18 cellular contexts compared by ENCODE assay signal in the genomic region with DNA sequence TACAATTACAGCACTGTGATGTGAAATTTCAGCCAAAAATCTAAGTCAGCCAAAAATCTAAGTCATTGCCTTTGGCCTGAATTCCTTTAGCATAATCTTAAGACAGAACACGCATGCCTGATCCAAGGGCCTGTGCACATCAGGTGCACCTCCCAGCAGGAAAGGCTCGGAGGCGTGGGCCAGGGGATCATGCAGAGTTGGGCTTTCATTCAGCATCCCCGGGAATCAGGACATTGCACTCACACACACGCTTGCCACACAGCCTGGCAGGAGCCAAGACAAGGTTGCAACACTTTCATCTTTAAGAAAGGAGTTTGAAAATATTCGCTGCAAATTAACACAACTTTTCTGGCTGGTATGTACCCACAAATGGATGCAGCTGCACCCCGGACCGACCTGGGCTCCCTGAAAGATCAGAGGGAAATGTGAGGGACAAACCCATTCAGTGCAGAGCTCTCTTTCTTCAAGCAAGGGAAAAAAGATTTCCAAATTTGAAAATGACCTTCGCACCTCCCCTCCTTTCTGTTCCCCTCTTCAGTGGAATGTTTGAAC. TPM values are rescaled to one million over a fixed set of nuclear protein-coding genes. Genes with fewer than 3 reads are reported as not detected.
DNase-seq lines count a peak whose midpoint lies in the region; ATAC-seq, FAIRE-seq and TF ChIP-seq lines count a peak whose summit lies in the region.
"Had no signal": no experiment of that assay in that cellular context is flagged by ENCODE, and none has a peak within 500 bp of the region (broad histone marks: within the 10 kb centered on the region; RNA-seq: fewer than 3 reads in every experiment).

No MANE protein-coding gene starts in this region.

- CTCF ChIA-PET in MCF 10A (lab: Yijun Ruan, JAX), result interaction anchor here (0.7 to 1.5 kb wide), 5 partner anchors 9 to 436 kb away, joined by 3 to 6 read pairs (median 4); no protein-coding TSS in a partner anchor
- CTCF ChIA-PET in mammary epithelial cell (lab: Charles Lee; ENCODE audit: low non-redundant PET), result no interaction called here
- CTCF ChIA-PET in HepG2 (lab: Yijun Ruan, JAX; ENCODE audit: low intra/inter-chr PET ratio, low total read pairs), result interaction anchor here (1.5 kb wide), 1 partner anchor 10 kb away, joined by 4 read pairs; no protein-coding TSS in a partner anchor
- CTCF ChIA-PET in GM10248 (lab: Yijun Ruan, JAX), result interaction anchor here (2.1 to 9.3 kb wide), 2 partner anchors 10 to 730 kb away, joined by 5 to 87 read pairs; no protein-coding TSS in a partner anchor

- no peak overlapping the region for H3K27ac Mint-ChIP-seq in MCF 10A (ENCODE audit: low read depth, unreplicated experiment)
- peak overlapping the region; percentile 55 for H3K27ac Mint-ChIP-seq in type B pancreatic cell
- H3K27ac Mint-ChIP-seq: dendritic cell treated with granulocyte-macrophage colony-stimulating factor and Interleukin-4, amounts not matched to agents 40 ng/mL and 50 ng/mL, for 4 days; memory B cell; T-cell had no signal

- intact Hi-C loops in MCF 10A (cut with micrococcal nuclease), result no loop called here
- intact Hi-C loops in breast epithelium (cut with DNase I; ENCODE audit: low total_unique reads), result no loop called here
- intact Hi-C loops in mammary epithelial cell (cut with micrococcal nuclease), result no loop called here
- intact Hi-C loops in HepG2 (cut with micrococcal nuclease; ENCODE audit: unreplicated experiment), result loop anchor here (2.0 to 5.0 kb wide), 2 partner anchors 507 to 752 kb away; partner anchors contain the start of genes PSMB1 and TBP

- peak overlapping the region; percentile 49 for H2AFZ ChIP-seq in mammary epithelial cell (ENCODE audit: low read depth, low read length)
- no peak overlapping the region for H2AFZ ChIP-seq in HepG2 (ENCODE audit: low read length)

- no peaks in the 10 kb centered on the region for H3K27me3 ChIP-seq in breast epithelium
- H3K27me3 ChIP-seq in mammary epithelial cell (ENCODE audit: insufficient read depth, low read length), result no peaks in the 10 kb centered on the region
- no peaks in the 10 kb centered on the region for H3K27me3 ChIP-seq in HepG2 (ENCODE audit: control insufficient read depth in 1 of 2, insufficient read depth in 2 of 2, low read length in 2 of 2)

- H3K4me1 Mint-ChIP-seq in MCF 10A (ENCODE audit: insufficient read depth, unreplicated experiment) (no peaks in the 10 kb centered on the region), type B pancreatic cell (ENCODE audit: unreplicated experiment) (peaks cover 19% of the 10 kb centered on the region)

- H3K36me3 Mint-ChIP-seq in MCF 10A (ENCODE audit: insufficient read depth, unreplicated experiment) (no peaks in the 10 kb centered on the region), type B pancreatic cell (no peaks in the 10 kb centered on the region)
- H3K36me3 Mint-ChIP-seq: memory B cell, T-cell had no signal

- H3K27me3 Mint-ChIP-seq in MCF 10A (ENCODE audit: insufficient read depth, unreplicated experiment) (peaks cover 49% of the 10 kb centered on the region), type B pancreatic cell (peaks cover 19% of the 10 kb centered on the region)

- in situ Hi-C loops in mammary epithelial cell (cut with MboI; ENCODE audit: low sequenced_read_pairs in 2 of 2), result no loop called here
- in situ Hi-C loops in HepG2 (cut with HindIII; ENCODE audit: extremely low pct_ligation_motif_present, low pct_unique_long_range_greater_than_20kb), result no loop called here

- DNase-seq in MCF 10A (ENCODE audit: unreplicated experiment) (peak; percentile 52), breast epithelium (ENCODE audit: low spot score in 2 of 2) (no peak), mammary epithelial cell (no peak), HepG2 (ENCODE audit: low spot score) (peak; percentile 36), type B pancreatic cell (ENCODE audit: extremely low spot score, unreplicated experiment) (peak; percentile 44), cortex of kidney (lab: John Stamatoyannopoulos, UW) (no peak), GM10248 (ENCODE audit: extremely low spot score) (no peak)
- DNase-seq: activated CD4-positive, alpha-beta T cell treated with anti-CD3 and anti-CD28 coated beads for 1 hour; activated T-cell treated with anti-CD3 and anti-CD28 coated beads, Interleukin-2, amount 50 U/mL, for 4 hours; amniotic stem cell; GOT3; NCI-H1436 treated with DMSO at 0.1 percent for 48 hours; stimulated activated naive CD8-positive, alpha-beta T cell treated with anti-CD3 and anti-CD28 coated beads, Interleukin-15, Interleukin-2, amounts not matched to agents 100 U/mL and 50 U/mL, for 24 hours; T-cell had no signal

- H3K9me3 ChIP-seq in breast epithelium, result no peaks in the 10 kb centered on the region
- no peaks in the 10 kb centered on the region for H3K9me3 ChIP-seq in mammary epithelial cell (replicated peaks; ENCODE audit: insufficient read depth, low read length)
- no peaks in the 10 kb centered on the region for H3K9me3 ChIP-seq in HepG2 (ENCODE audit: low read length)

- H3K4me2 ChIP-seq in mammary epithelial cell (ENCODE audit: insufficient read depth, low read depth, low read length), result peak overlapping the region; percentile 51
- H3K4me2 ChIP-seq in HepG2 (ENCODE audit: low read depth, low read length), result peak overlapping the region; percentile 99
- H3K4me2 ChIP-seq: smooth muscle cell had no signal

- H3K4me1 ChIP-seq in breast epithelium (no peaks in the 10 kb centered on the region), mammary epithelial cell (ENCODE audit: insufficient read depth, low read length) (peaks cover 16% of the 10 kb centered on the region), HepG2 (ENCODE audit: insufficient read depth, low read length) (peaks cover 87% of the 10 kb centered on the region)

- FAIRE-seq in HepG2 (lab: Jason Lieb, UNC), result no peak

- BruUV-seq in MCF 10A (replicated peaks; lab: Mats Ljungman, UMichigan) (no TSS peak), mammary epithelial cell (replicated peaks; lab: Mats Ljungman, UMichigan) (no TSS peak), HepG2 (replicated peaks; lab: Mats Ljungman, UMichigan) (no TSS peak)

- H3K9ac ChIP-seq in mammary epithelial cell (ENCODE audit: insufficient read depth, low read length) (no peak overlapping the region), HepG2 (ENCODE audit: insufficient read depth, low read depth, low read length) (peak overlapping the region; percentile 63)

- TF ChIP-seq EP300 in HepG2 (IDR thresholded peaks at IDR 0.05; ENCODE audit: low read depth in 2 of 2, low read length in 2 of 2), result no peak
- TF ChIP-seq EP300 in HepG2 (CRISPR knock-in tag; IDR thresholded peaks at IDR 0.05; ENCODE audit: borderline replicate concordance), result no peak

- no peaks in the 10 kb centered on the region for H3K79me2 ChIP-seq in mammary epithelial cell (ENCODE audit: insufficient read depth, low read length)
- peaks cover 11% of the 10 kb centered on the region for H3K79me2 ChIP-seq in HepG2 (ENCODE audit: insufficient read depth, low read length)

- POLR2A ChIA-PET in MCF 10A (lab: Yijun Ruan, JAX), result interaction anchor here (0.7 to 2.7 kb wide), 3 partner anchors 9 to 784 kb away, joined by 3 to 8 read pairs (median 6); partner anchors contain the start of gene PDCD2
- POLR2A ChIA-PET in HepG2 (lab: Yijun Ruan, JAX), result interaction anchor here (0.7 to 8.7 kb wide), 14 partner anchors 10 to 754 kb away, joined by 3 to 198 read pairs (median 6); partner anchors contain the start of genes C6orf120, DYNLT2, ERMARD and PHF10
- POLR2A ChIA-PET in GM10248 (lab: Yijun Ruan, JAX), result no interaction called here

- no peak for TF ChIP-seq CTCF in MCF 10A (IDR thresholded peaks at IDR 0.05; ENCODE audit: unreplicated experiment)
- TF ChIP-seq CTCF in breast epithelium (IDR thresholded peaks at IDR 0.05), result no peak
- TF ChIP-seq CTCF in mammary epithelial cell (conservative IDR thresholded peaks at IDR 0.05 in 1 of 2, IDR thresholded peaks at IDR 0.05 in 1 of 2; ENCODE audit: extremely low read depth in 1 of 2, insufficient read depth in 1 of 2, low read depth in 1 of 2, low read length in 2 of 2), result no peak
- no peak for TF ChIP-seq CTCF in HepG2 (CRISPR knock-in tag; IDR thresholded peaks at IDR 0.05)
- TF ChIP-seq CTCF in type B pancreatic cell (conservative IDR thresholded peaks at IDR 0.05), result no peak
- no peak for TF ChIP-seq CTCF in GM10248 (IDR thresholded peaks at IDR 0.05; ENCODE audit: control extremely low read depth, extremely low read depth, low read depth, missing control alignments)

- H3K9me3 Mint-ChIP-seq in MCF 10A (ENCODE audit: unreplicated experiment) (no peaks in the 10 kb centered on the region), type B pancreatic cell (no peaks in the 10 kb centered on the region)
- H3K9me3 Mint-ChIP-seq: activated T-cell treated with anti-CD3 and anti-CD28 coated beads, Interleukin-2, amount 50 U/mL, for 4 hours; dendritic cell treated with granulocyte-macrophage colony-stimulating factor and Interleukin-4, amounts not matched to agents 40 ng/mL and 50 ng/mL, for 4 days; memory B cell; T-cell had no signal

- H4K20me1 ChIP-seq in mammary epithelial cell (ENCODE audit: insufficient read depth, low read length), result no peaks in the 10 kb centered on the region
- no peaks in the 10 kb centered on the region for H4K20me1 ChIP-seq in HepG2 (ENCODE audit: insufficient read depth, low read length)

- H3K4me3 ChIP-seq in breast epithelium (no peak overlapping the region), mammary epithelial cell (replicated peaks in 1 of 3; ENCODE audit: insufficient read depth in 1 of 3, low read depth in 2 of 3, low read length in 3 of 3) (no peak overlapping the region), HepG2 (replicated peaks in 1 of 3; ENCODE audit: insufficient read depth in 1 of 3, low read depth in 2 of 3, low read length in 3 of 3) (peak overlapping the region; percentile 7 to 74 (median 41))
- H3K4me3 ChIP-seq: smooth muscle cell had no signal

- no peak for TF ChIP-seq POLR2A in breast epithelium (IDR thresholded peaks at IDR 0.05)
- no peak for TF ChIP-seq POLR2A in HepG2 (IDR thresholded peaks at IDR 0.05; ENCODE audit: insufficient read depth in 1 of 2, low read depth in 2 of 2, low read length in 2 of 2)

- H3K4me3 Mint-ChIP-seq in MCF 10A (ENCODE audit: unreplicated experiment) (no peak overlapping the region), type B pancreatic cell (no peak overlapping the region)
- H3K4me3 Mint-ChIP-seq: activated T-cell treated with anti-CD3 and anti-CD28 coated beads, Interleukin-2, amount 50 U/mL, for 4 hours; dendritic cell treated with granulocyte-macrophage colony-stimulating factor and Interleukin-4, amounts not matched to agents 40 ng/mL and 50 ng/mL, for 4 days; memory B cell; T-cell had no signal

- WGBS in mammary epithelial cell (ENCODE audit: low coverage, missing lambda C conversion rate), result 20% methylated on average over 9 of the region's 9 CpGs
- WGBS in HepG2 (ENCODE audit: low lambda C conversion rate), result 3% methylated on average over 9 of the region's 9 CpGs

- H3K36me3 ChIP-seq in breast epithelium (no peaks in the 10 kb centered on the region), mammary epithelial cell (ENCODE audit: insufficient read depth, low read length) (no peaks in the 10 kb centered on the region), HepG2 (replicated peaks in 1 of 2; ENCODE audit: control insufficient read depth in 1 of 2, insufficient read depth in 2 of 2, low read length in 2 of 2) (no peaks in the 10 kb centered on the region)

- ATAC-seq in HepG2 (peak; percentile 46), HG03175 (IDR thresholded peaks at IDR 0.05; ENCODE audit: unreplicated experiment) (no peak)
- ATAC-seq: activated T-cell treated with anti-CD3 and anti-CD28 coated beads, Interleukin-2, amount 50 U/mL, for 4 hours; stimulated activated naive CD8-positive, alpha-beta T cell treated with anti-CD3 and anti-CD28 coated beads, Interleukin-15, Interleukin-2, amounts not matched to agents 100 U/mL and 50 U/mL, for 24 hours; T-cell had no signal

- TF ChIP-seq RAD21 in HepG2 (CRISPR knock-in tag; IDR thresholded peaks at IDR 0.05), result no peak

- H3K27ac ChIP-seq in breast epithelium, result no peak overlapping the region
- no peak overlapping the region for H3K27ac ChIP-seq in mammary epithelial cell (ENCODE audit: insufficient read depth, low read depth, low read length)
- peak overlapping the region; percentile 82 for H3K27ac ChIP-seq in HepG2 (ENCODE audit: extremely low read length, insufficient read depth, low read length)

- dilution Hi-C loops in mammary epithelial cell (cut with HindIII; ENCODE audit: low sequenced_read_pairs), result no loop called here

RNA-seq across cellular contexts. Expression of gene ERMARD, which starts 48.8 kb away (rescaled TPM):
- total RNA-seq in MCF 10A (2022) (42.8 and 51.7 TPM in 2 replicates), breast epithelium (10 to 100 TPM; 20.6 to 31.0 (median 27.7) TPM), mammary epithelial cell (10 to 100 TPM; 19.2 to 32.4 TPM), HepG2 (2016; rRNA removed; fragmentation: Illumina TruSeq; extraction: Trizol) (8.4 and 10.7 TPM in 2 replicates), type B pancreatic cell (ENCODE audit: low replicate concordance) (18.6 and 32.1 TPM in 2 replicates)
- polyA plus RNA-seq in mammary epithelial cell (22.4 TPM), HepG2 (2011; rRNA removed) (8.8 and 11.6 TPM in 2 replicates)
- polyA minus RNA-seq in mammary epithelial cell, result 1.7 TPM
- total RNA-seq in HepG2 (2016; cell fraction: cytosol; rRNA removed; fragmentation: Illumina TruSeq; extraction: Trizol; ENCODE audit: low read depth), result 5.5 and 7.1 TPM in 2 replicates
- 7.1 and 13.2 TPM in 2 replicates for total RNA-seq in HepG2 (2016; cell fraction: insoluble cytoplasmic fraction; rRNA removed; fragmentation: Illumina TruSeq; extraction: Trizol)
- 7.3 and 7.5 TPM in 2 replicates for total RNA-seq in HepG2 (2016; cell fraction: membrane; rRNA removed; fragmentation: Illumina TruSeq; extraction: Trizol)
- total RNA-seq in HepG2 (2016; cell fraction: nucleus; rRNA removed; fragmentation: Illumina TruSeq; extraction: Trizol), result 16.6 and 17.0 TPM in 2 replicates
- 6.1 and 7.4 TPM in 2 replicates for polyA plus RNA-seq in HepG2 (2011; cell fraction: cytosol; rRNA removed)
- 35.0 and 45.3 TPM in 2 replicates for polyA plus RNA-seq in HepG2 (2011; cell fraction: nucleus; rRNA removed)
- 7.7 and 8.9 TPM in 2 replicates for polyA plus RNA-seq in HepG2 (2012)
- polyA plus RNA-seq in HepG2 (2016; cell fraction: cytosol; fragmentation: Illumina TruSeq; extraction: Trizol; ENCODE audit: low read depth), result 1.9 and 2.2 TPM in 2 replicates
- polyA plus RNA-seq in HepG2 (2016; cell fraction: insoluble cytoplasmic fraction; fragmentation: Illumina TruSeq; extraction: Trizol; ENCODE audit: low read depth), result 4.8 and 5.9 TPM in 2 replicates
- 2.4 and 3.3 TPM in 2 replicates for polyA plus RNA-seq in HepG2 (2016; cell fraction: membrane; fragmentation: Illumina TruSeq; extraction: Trizol; ENCODE audit: low read depth)
- 28.4 and 29.0 TPM in 2 replicates for polyA plus RNA-seq in HepG2 (2016; cell fraction: nucleus; fragmentation: Illumina TruSeq; extraction: Trizol; ENCODE audit: insufficient read depth, low read depth)
- 6.3 TPM in 2 replicates for polyA minus RNA-seq in HepG2 (2011; rRNA and poly(A)+ RNA removed; ENCODE audit: low replicate concordance)
- 2.4 and 4.4 TPM in 2 replicates for polyA minus RNA-seq in HepG2 (2011; cell fraction: cytosol; rRNA and poly(A)+ RNA removed)
- polyA minus RNA-seq in HepG2 (2011; cell fraction: nucleus; rRNA and poly(A)+ RNA removed), result 10.9 and 14.3 TPM in 2 replicates

RNA-seq across cellular contexts. Expression of gene DYNLT2, which starts 48.8 kb away (rescaled TPM):
- 0.79 and 1.3 TPM in 2 replicates for total RNA-seq in MCF 10A (2022)
- total RNA-seq in breast epithelium, result 1 to 10 TPM; 1.9 to 2.6 (median 2.3) TPM
- total RNA-seq in mammary epithelial cell, result under 1 TPM; 0.67 to 0.80 TPM
- polyA plus RNA-seq in mammary epithelial cell, result 0.17 TPM
- not detected for polyA minus RNA-seq in mammary epithelial cell
- 3.1 and 4.3 TPM in 2 replicates for total RNA-seq in HepG2 (2016; rRNA removed; fragmentation: Illumina TruSeq; extraction: Trizol)
- 1.7 and 1.9 TPM in 2 replicates for total RNA-seq in HepG2 (2016; cell fraction: cytosol; rRNA removed; fragmentation: Illumina TruSeq; extraction: Trizol; ENCODE audit: low read depth)
- 3.0 and 4.1 TPM in 2 replicates for total RNA-seq in HepG2 (2016; cell fraction: insoluble cytoplasmic fraction; rRNA removed; fragmentation: Illumina TruSeq; extraction: Trizol)
- total RNA-seq in HepG2 (2016; cell fraction: membrane; rRNA removed; fragmentation: Illumina TruSeq; extraction: Trizol), result 4.9 and 5.8 TPM in 2 replicates
- total RNA-seq in HepG2 (2016; cell fraction: nucleus; rRNA removed; fragmentation: Illumina TruSeq; extraction: Trizol), result 6.6 and 7.6 TPM in 2 replicates
- polyA plus RNA-seq in HepG2 (2011; rRNA removed), result 1.7 and 2.1 TPM in 2 replicates
- 1.1 TPM in 2 replicates for polyA plus RNA-seq in HepG2 (2011; cell fraction: cytosol; rRNA removed)
- polyA plus RNA-seq in HepG2 (2011; cell fraction: nucleus; rRNA removed), result 2.6 and 3.0 TPM in 2 replicates
- 6.2 and 8.3 TPM in 2 replicates for polyA plus RNA-seq in HepG2 (2012)
- 1.8 and 2.2 TPM in 2 replicates for polyA plus RNA-seq in HepG2 (2016; cell fraction: cytosol; fragmentation: Illumina TruSeq; extraction: Trizol; ENCODE audit: low read depth)
- polyA plus RNA-seq in HepG2 (2016; cell fraction: insoluble cytoplasmic fraction; fragmentation: Illumina TruSeq; extraction: Trizol; ENCODE audit: low read depth), result 3.8 and 4.0 TPM in 2 replicates
- 5.3 and 5.7 TPM in 2 replicates for polyA plus RNA-seq in HepG2 (2016; cell fraction: membrane; fragmentation: Illumina TruSeq; extraction: Trizol; ENCODE audit: low read depth)
- 10.1 and 11.1 TPM in 2 replicates for polyA plus RNA-seq in HepG2 (2016; cell fraction: nucleus; fragmentation: Illumina TruSeq; extraction: Trizol; ENCODE audit: insufficient read depth, low read depth)
- 0.30 and 0.36 TPM in 2 replicates for polyA minus RNA-seq in HepG2 (2011; rRNA and poly(A)+ RNA removed; ENCODE audit: low replicate concordance)
- 0.30 and 1.1 TPM in 2 replicates for polyA minus RNA-seq in HepG2 (2011; cell fraction: cytosol; rRNA and poly(A)+ RNA removed)
- polyA minus RNA-seq in HepG2 (2011; cell fraction: nucleus; rRNA and poly(A)+ RNA removed), result 5.0 and 5.8 TPM in 2 replicates
- total RNA-seq in type B pancreatic cell (ENCODE audit: low replicate concordance), result 2.1 and 2.6 TPM in 2 replicates

Comparison
In these comparisons a context has a peak if more than half of its experiments do, and no peak if none do; other contexts are left out.
1. DNase-seq: peak in MCF 10A (single experiment), HepG2 (single experiment) and type B pancreatic cell (single experiment); none in breast epithelium (0 of 2), mammary epithelial cell (single experiment), cortex of kidney (single experiment) and GM10248 (single experiment).
2. H3K4me3 ChIP-seq: peak in HepG2 (3 of 3); none in breast epithelium (0 of 3) and mammary epithelial cell (0 of 3).